8 cellular contexts compared by ENCODE assay signal in genomic region chrX:118528089-118528753, GRCh38. TPM values are rescaled to one million over a fixed set of nuclear protein-coding genes. Genes with fewer than 3 reads are reported as not detected.
DNase-seq lines count a peak whose midpoint lies in the region; ATAC-seq, FAIRE-seq and TF ChIP-seq lines count a peak whose summit lies in the region.

No MANE protein-coding gene starts in this region.

- 68 to 77% methylated on average over 8 to 9 of the region's 10 CpGs for WGBS in esophagus squamous epithelium, 2 donors

- H3K27ac ChIP-seq in esophagus squamous epithelium, result peak overlapping the region in 2 of 4 donors; percentile 52 to 62

- H3K4me3 ChIP-seq in mononuclear cell (ENCODE audit: low read length) (peak overlapping the region; percentile 37), esophagus squamous epithelium (peak overlapping the region in 2 of 4 donors; percentile 13 to 14)

- TF ChIP-seq POLR2A in esophagus squamous epithelium (IDR thresholded peaks at IDR 0.05), result no peak

- TF ChIP-seq CTCF in esophagus squamous epithelium (IDR thresholded peaks at IDR 0.05), result no peak

- H3K27me3 ChIP-seq in mononuclear cell (ENCODE audit: insufficient read depth, low read length) (no peaks in the 10 kb centered on the region), esophagus squamous epithelium (no peaks in the 10 kb centered on the region)

- intact Hi-C loops in esophagus squamous epithelium (cut with DNase I), result no loop called here

- ATAC-seq in GM19438 (IDR thresholded peaks at IDR 0.05; ENCODE audit: low read depth, unreplicated experiment) (peak; percentile 79), HG03432 (IDR thresholded peaks at IDR 0.05; ENCODE audit: unreplicated experiment) (peak; percentile 73)

- H3K4me1 ChIP-seq in mononuclear cell (ENCODE audit: insufficient read depth, low read length), result peaks cover 71% of the 10 kb centered on the region
- no peaks in the 10 kb centered on the region for H3K4me1 ChIP-seq in esophagus squamous epithelium

- FAIRE-seq in urothelium cell line (lab: Jason Lieb, UNC), result no peak

- DNase-seq in activated CD4-positive, alpha-beta T cell treated with anti-CD3 and anti-CD28 coated beads, Interleukin-2, amount 50 U/mL, for 48 hours, result peak; percentile 48 to 61
- DNase-seq in urothelium cell line (ENCODE audit: low spot score) (no peak), NCI-H1436 treated with DMSO at 0.1 percent for 48 hours (lab: John Stamatoyannopoulos, UW) (no peak), NCI-H526 (lab: John Stamatoyannopoulos, UW) (no peak), esophagus squamous epithelium (lab: John Stamatoyannopoulos, UW) (no peak)

- no peaks in the 10 kb centered on the region for H3K36me3 ChIP-seq in esophagus squamous epithelium

- H3K9me3 ChIP-seq in mononuclear cell (ENCODE audit: low read depth, low read length), result no peaks in the 10 kb centered on the region
- no peaks in the 10 kb centered on the region for H3K9me3 ChIP-seq in esophagus squamous epithelium

RNA-seq across cellular contexts. Expression of gene DOCK11, which starts 32.6 kb away (rescaled TPM):
- total RNA-seq in mononuclear cell (78.7 TPM), esophagus squamous epithelium (10 to 100 TPM in 2 of 4 donors, 1 to 10 TPM in 2; 1.1 to 16.4 (median 11.0) TPM)

Comparison
In these comparisons a context has a peak if more than half of its experiments do, and no peak if none do; other contexts are left out.
1. DNase-seq: peak in activated CD4-positive, alpha-beta T cell treated with anti-CD3 and anti-CD28 coated beads, Interleukin-2, amount 50 U/mL, for 48 hours (2 of 2); none in urothelium cell line (single experiment), NCI-H1436 treated with DMSO at 0.1 percent for 48 hours (single experiment), NCI-H526 (0 of 2) and esophagus squamous epithelium (single experiment).